Comparison of ENCODE assay signal across 17 cellular contexts in the genomic region with DNA sequence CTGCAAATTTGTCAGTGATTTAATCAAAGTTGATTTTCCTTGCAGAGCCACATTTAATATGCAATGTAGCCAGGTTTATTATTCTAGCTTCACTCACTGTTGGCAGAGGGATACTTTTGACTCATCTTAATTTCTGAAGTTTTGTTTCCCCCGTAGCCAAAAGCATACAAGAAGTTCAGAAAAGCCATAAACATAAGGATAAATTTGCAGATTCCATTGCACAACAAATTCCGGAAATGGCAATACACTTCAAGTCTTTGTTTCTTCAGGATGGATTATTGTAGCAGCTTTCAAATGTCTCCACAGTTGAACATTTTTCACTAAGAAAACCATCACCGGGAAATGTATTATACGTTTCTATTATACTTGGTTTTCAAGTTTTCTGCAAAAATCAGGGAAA.
DNase-seq lines count a peak whose midpoint lies in the region; ATAC-seq and TF ChIP-seq lines count a peak whose summit lies in the region.
"Had no signal": no experiment of that assay in that cellular context is flagged by ENCODE, and none has a peak within 500 bp of the region (broad histone marks: within the 10 kb centered on the region; RNA-seq: fewer than 3 reads in every experiment).

No MANE protein-coding gene starts in this region.

- DNase-seq in AG10803 (ENCODE audit: low read depth) (peak; percentile 34), MV-4-11 (lab: John Stamatoyannopoulos, UW) (peak; percentile 26), fibroblast of peridontal ligament (ENCODE audit: extremely low read depth) (peak; percentile 74), gastrocnemius medialis (no peak), mesenchymal stem cell (no peak), NCI-H1417 (lab: John Stamatoyannopoulos, UW) (no peak)
- DNase-seq: CD8-positive, alpha-beta T cell; NCI-H1105 treated with DMSO at 0.1 percent for 48 hours; NCI-H187; NCI-H2107; NCI-H510A treated with DMSO at 0.1 percent for 48 hours; NCI-H82; PC-9 had no signal

- in situ Hi-C loops in gastrocnemius medialis (cut with MboI; ENCODE audit: low sequenced_read_pairs in 4 of 4): no loop called here

- intact Hi-C loops in gastrocnemius medialis (cut with DNase I; ENCODE audit: low total_unique reads): loop anchor here (5.0 kb wide), 1 partner anchor 758 kb away; no protein-coding TSS in a partner anchor

- H2BK120ac ChIP-seq in mesenchymal stem cell (ENCODE audit: low read depth, low read length): no peak overlapping the region

- H3K9me3 ChIP-seq in gastrocnemius medialis: no peaks in the 10 kb centered on the region
- H3K9me3 ChIP-seq in mesenchymal stem cell (ENCODE audit: control insufficient read depth, low read length): no peaks in the 10 kb centered on the region

- no peak overlapping the region for H3K4me2 ChIP-seq in mesenchymal stem cell (ENCODE audit: low read length, poor library complexity, severe bottlenecking)
- H3K4me2 ChIP-seq: A549; BLaER1 treated with 17β-estradiol and CSF1 and Interleukin-3, amounts not matched to agents 10 nM and 100 nM; PC-9 had no signal

- TF ChIP-seq CTCF in AG10803 (conservative IDR thresholded peaks at IDR 0.05; ENCODE audit: low read length) (no peak), gastrocnemius medialis (IDR thresholded peaks at IDR 0.05 in 4 of 5, conservative IDR thresholded peaks at IDR 0.05 in 1 of 5) (no peak)

- no peak overlapping the region for H2AFZ ChIP-seq in mesenchymal stem cell (ENCODE audit: low read depth, low read length)
- H2AFZ ChIP-seq: PC-9 had no signal

- H3K4me3 ChIP-seq in AG10803 (ENCODE audit: low read length): no peak overlapping the region
- H3K4me3 ChIP-seq in gastrocnemius medialis: no peak overlapping the region
- H3K4me3 ChIP-seq in mesenchymal stem cell (ENCODE audit: insufficient read depth in 1 of 2, low read depth in 1 of 2, low read length in 2 of 2): no peak overlapping the region
- H3K4me3 ChIP-seq: A549; BLaER1 treated with 17β-estradiol and CSF1 and Interleukin-3, amounts not matched to agents 10 nM and 100 nM; PC-9 had no signal

- H3K9ac ChIP-seq in mesenchymal stem cell (ENCODE audit: low read length): no peak overlapping the region
- H3K9ac ChIP-seq: BLaER1 treated with 17β-estradiol and CSF1 and Interleukin-3, amounts not matched to agents 10 nM and 100 nM had no signal

- WGBS in mesenchymal stem cell: 89% methylated on average over 4 of the region's 4 CpGs

- no peak overlapping the region for H3K18ac ChIP-seq in mesenchymal stem cell (ENCODE audit: low read depth in 1 of 2, low read length in 2 of 2)

- H2AK5ac ChIP-seq in mesenchymal stem cell (ENCODE audit: low read length, severe bottlenecking): no peak overlapping the region

- H2BK12ac ChIP-seq in mesenchymal stem cell (ENCODE audit: low read length in 2 of 2): no peak overlapping the region

- no peaks in the 10 kb centered on the region for H3K79me1 ChIP-seq in mesenchymal stem cell (replicated peaks; ENCODE audit: low read length, poor library complexity, severe bottlenecking)

- no peak overlapping the region for H3K14ac ChIP-seq in mesenchymal stem cell (ENCODE audit: low read length in 2 of 2)

- H4K8ac ChIP-seq in mesenchymal stem cell (ENCODE audit: low read length): no peak overlapping the region

- no peak overlapping the region for H2BK5ac ChIP-seq in mesenchymal stem cell (ENCODE audit: low read depth, low read length, poor library complexity, severe bottlenecking)

- H4K91ac ChIP-seq in mesenchymal stem cell (ENCODE audit: low read length): no peak overlapping the region

- H3K27me3 ChIP-seq in gastrocnemius medialis (no peaks in the 10 kb centered on the region), mesenchymal stem cell (ENCODE audit: control insufficient read depth in 1 of 2, insufficient read depth in 1 of 2, low read length in 2 of 2) (no peaks in the 10 kb centered on the region)
- H3K27me3 ChIP-seq: BLaER1 treated with 17β-estradiol and CSF1 and Interleukin-3, amounts not matched to agents 10 nM and 100 nM had no signal

- H3K36me3 ChIP-seq in gastrocnemius medialis: no peaks in the 10 kb centered on the region
- H3K36me3 ChIP-seq in mesenchymal stem cell (ENCODE audit: control insufficient read depth in 1 of 2, insufficient read depth in 2 of 2, low read depth in 1 of 2, low read length in 2 of 2): no peaks in the 10 kb centered on the region
- H3K36me3 ChIP-seq: BLaER1 treated with 17β-estradiol and CSF1 and Interleukin-3, amounts not matched to agents 10 nM and 100 nM had no signal

- no peak overlapping the region for H3K23ac ChIP-seq in mesenchymal stem cell (ENCODE audit: low read length in 2 of 2)

- H2BK15ac ChIP-seq in mesenchymal stem cell (ENCODE audit: low read depth, poor library complexity, severe bottlenecking): no peak overlapping the region

- ATAC-seq in gastrocnemius medialis: no peak
- ATAC-seq in GM18867 (IDR thresholded peaks at IDR 0.05; ENCODE audit: unreplicated experiment): no peak
- ATAC-seq: A549; CD8-positive, alpha-beta T cell; HCT116 had no signal

- no peak for TF ChIP-seq POLR2A in gastrocnemius medialis (IDR thresholded peaks at IDR 0.05)

- H3K4ac ChIP-seq in mesenchymal stem cell (ENCODE audit: low read depth in 1 of 2, low read length in 2 of 2): no peak overlapping the region

- H3K27ac ChIP-seq in gastrocnemius medialis (peak overlapping the region; percentile 84 to 92 (median 92)), mesenchymal stem cell (ENCODE audit: low read length, poor library complexity, severe bottlenecking) (no peak overlapping the region)
- H3K27ac ChIP-seq: A549; BLaER1 treated with 17β-estradiol and CSF1 and Interleukin-3, amounts not matched to agents 10 nM and 100 nM; PC-9 had no signal

- H3K4me1 ChIP-seq in gastrocnemius medialis (peaks cover 18 to 33% of the 10 kb centered on the region in 2 donors), mesenchymal stem cell (ENCODE audit: control insufficient read depth, insufficient read depth, low read depth, low read length) (no peaks in the 10 kb centered on the region)

Comparison
In these comparisons a context has a peak if more than half of its experiments do, and no peak if none do; other contexts are left out.
1. DNase-seq: peak in AG10803 (single experiment), MV-4-11 (single experiment) and fibroblast of peridontal ligament (single experiment); none in gastrocnemius medialis (0 of 2), mesenchymal stem cell (single experiment) and NCI-H1417 (0 of 3).